Comparison of ENCODE assay signal across 17 cellular contexts in the genomic region with DNA sequence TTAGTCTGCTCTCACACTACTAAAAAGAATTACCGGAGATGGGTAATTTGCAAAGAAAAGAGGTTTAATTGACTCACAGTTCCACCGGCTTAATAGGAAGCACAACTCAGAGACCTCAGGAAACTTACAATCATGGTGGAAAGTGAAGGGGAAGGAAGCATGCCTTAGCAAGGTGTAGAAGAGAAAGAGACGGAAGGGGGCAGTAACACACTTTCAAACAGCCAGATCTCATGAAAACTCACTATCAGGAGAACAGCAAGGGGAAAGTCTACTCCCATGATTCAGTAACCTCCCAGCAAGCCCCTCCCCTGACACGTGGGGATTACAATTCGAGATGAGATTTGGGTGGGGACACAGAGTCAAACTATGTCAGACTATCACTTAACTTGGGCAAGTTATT.
"Had no signal": no experiment of that assay in that cellular context is flagged by ENCODE, and none has a peak within 500 bp of the region (broad histone marks: within the 10 kb centered on the region; RNA-seq: fewer than 3 reads in every experiment).

No MANE protein-coding gene starts in this region.

- H3K36me3 Mint-ChIP-seq: naive thymus-derived CD8-positive, alpha-beta T cell had no signal

- ATAC-seq: effector memory CD8-positive, alpha-beta T cell; heart left ventricle; mucosa of descending colon; naive thymus-derived CD8-positive, alpha-beta T cell had no signal

- H3K4me3 Mint-ChIP-seq: dendritic cell treated with granulocyte-macrophage colony-stimulating factor and Interleukin-4, amounts not matched to agents 40 ng/mL and 50 ng/mL, for 4 days; effector memory CD8-positive, alpha-beta T cell; naive thymus-derived CD8-positive, alpha-beta T cell had no signal

- H3K9me3 ChIP-seq: esophagus squamous epithelium, heart left ventricle, mucosa of descending colon, neutrophil, stomach, thoracic aorta, transverse colon had no signal

- H3K4me1 ChIP-seq: esophagus squamous epithelium, heart left ventricle, stomach, transverse colon had no signal

- H3K36me3 ChIP-seq: esophagus squamous epithelium, heart left ventricle, neutrophil, stomach, thoracic aorta, transverse colon had no signal

- H3K27ac Mint-ChIP-seq: dendritic cell treated with granulocyte-macrophage colony-stimulating factor and Interleukin-4, amounts not matched to agents 40 ng/mL and 50 ng/mL, for 4 days; effector memory CD8-positive, alpha-beta T cell; naive thymus-derived CD8-positive, alpha-beta T cell had no signal

- DNase-seq: effector memory CD8-positive, alpha-beta T cell; esophagus squamous epithelium; foreskin melanocyte; heart left ventricle; hippocampal formation; kidney glomerular epithelial cell; mucosa of descending colon; naive thymus-derived CD8-positive, alpha-beta T cell; small intestine; stimulated activated CD4-positive, alpha-beta T cell treated with anti-CD3 and anti-CD28 coated beads, Interleukin-12 subunit alpha, Interleukin-12 subunit beta, amount 100 ng/mL, for 4 hours; stimulated activated naive CD4-positive, alpha-beta T cell; stomach; substantia nigra; transverse colon had no signal

- H3K4me3 ChIP-seq: esophagus squamous epithelium, heart left ventricle, mucosa of descending colon, stomach, thoracic aorta, transverse colon had no signal

- H3K27me3 ChIP-seq: esophagus squamous epithelium, heart left ventricle, neutrophil, stomach, transverse colon had no signal

- H3K27me3 Mint-ChIP-seq: dendritic cell treated with granulocyte-macrophage colony-stimulating factor and Interleukin-4, amounts not matched to agents 40 ng/mL and 50 ng/mL, for 4 days; effector memory CD8-positive, alpha-beta T cell; naive thymus-derived CD8-positive, alpha-beta T cell had no signal

- H3K27ac ChIP-seq: esophagus squamous epithelium, heart left ventricle, neutrophil, stomach, thoracic aorta, transverse colon had no signal
